ENCODE assay signal across 8 cellular contexts in the genomic region with DNA sequence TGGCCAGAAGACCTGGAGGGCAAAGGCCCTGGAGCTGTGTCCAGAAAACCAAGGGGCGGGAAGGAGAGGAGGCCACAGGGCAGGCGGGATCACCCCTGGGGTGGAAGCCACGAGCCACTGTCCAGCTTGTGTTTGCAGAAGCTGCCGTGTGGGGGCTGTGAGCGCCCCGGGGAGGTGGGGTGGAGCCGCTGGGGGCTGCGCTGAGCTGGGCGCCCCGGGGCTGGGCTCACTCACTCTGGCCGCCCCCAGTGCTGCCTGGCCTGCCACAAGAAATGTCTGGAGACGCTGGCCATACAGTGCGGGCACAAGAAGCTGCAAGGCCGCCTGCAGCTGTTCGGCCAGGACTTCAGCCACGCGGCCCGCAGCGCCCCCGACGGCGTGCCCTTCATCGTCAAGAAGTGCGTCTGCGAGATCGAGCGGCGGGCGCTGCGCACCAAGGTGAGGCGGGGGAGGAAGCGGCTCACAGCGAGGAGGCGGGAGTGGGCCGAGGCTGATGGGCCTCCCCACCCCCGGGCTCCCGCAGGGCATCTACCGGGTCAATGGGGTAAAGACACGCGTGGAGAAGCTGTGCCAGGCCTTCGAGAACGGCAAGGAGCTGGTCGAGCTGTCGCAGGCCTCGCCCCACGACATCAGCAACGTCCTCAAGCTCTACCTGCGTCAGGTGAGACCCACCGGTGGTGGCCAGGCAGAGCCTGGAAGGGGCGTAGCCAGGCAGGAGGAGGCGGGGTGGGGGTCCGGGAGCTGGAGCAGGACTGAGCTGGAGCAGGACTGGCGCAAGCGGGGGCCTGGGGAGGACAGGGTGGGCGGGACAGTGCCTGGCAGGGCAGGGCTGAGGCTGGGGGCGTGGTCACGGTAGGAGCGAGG. TPM values are rescaled to one million over a fixed set of nuclear protein-coding genes. Genes with fewer than 3 reads are reported as not detected.
DNase-seq lines count a peak whose midpoint lies in the region; ATAC-seq, FAIRE-seq and TF ChIP-seq lines count a peak whose summit lies in the region.
"Had no signal": no experiment of that assay in that cellular context is flagged by ENCODE, and none has a peak within 500 bp of the region (broad histone marks: within the 10 kb centered on the region; RNA-seq: fewer than 3 reads in every experiment).

No MANE protein-coding gene starts in this region.

- no peak for TF ChIP-seq RAD21 in A549 (conservative IDR thresholded peaks at IDR 0.05 in 1 of 2, IDR thresholded peaks at IDR 0.05 in 1 of 2)

- TF ChIP-seq CTCF in A549 (IDR thresholded peaks at IDR 0.05) (no peak), LNCaP clone FGC (IDR thresholded peaks at IDR 0.05; ENCODE audit: control insufficient read depth, extremely low read depth, insufficient read depth) (no peak)

- no peak for FAIRE-seq in A549 (lab: Jason Lieb, UNC)

- H3K4me3 ChIP-seq in A549 (no peak overlapping the region; the same call in 2 of the 3 replicates), LNCaP clone FGC (ENCODE audit: low read depth, low read length) (peak overlapping the region; percentile 42), iPS-20b (ENCODE audit: low read length) (peak overlapping the region; percentile 35)
- H3K4me3 ChIP-seq: thoracic aorta had no signal

- peak overlapping the region in 1 of 2 experiments; percentile 81; a peak in 3 of 6 replicates for H3K27ac ChIP-seq in A549
- H3K27ac ChIP-seq in iPS-20b (ENCODE audit: low read length): no peak overlapping the region
- H3K27ac ChIP-seq: thoracic aorta had no signal

- no peaks in the 10 kb centered on the region for H3K27me3 ChIP-seq in iPS-20b (ENCODE audit: insufficient read depth, low read length)

- H3K9me3 ChIP-seq in A549: no peaks in the 10 kb centered on the region
- H3K9me3 ChIP-seq in iPS-20b (ENCODE audit: insufficient read depth, low read depth, low read length): no peaks in the 10 kb centered on the region
- H3K9me3 ChIP-seq: thoracic aorta had no signal

- no peak overlapping the region for H3K9ac ChIP-seq in iPS-20b (ENCODE audit: low read depth, low read length)

- 86% methylated on average over 17 of the region's 58 CpGs for WGBS in A549 (ENCODE audit: missing lambda C conversion rate)

- ATAC-seq in A549: no peak; a peak in 1 of 6 replicates

- no peak for TF ChIP-seq EP300 in A549 (IDR thresholded peaks at IDR 0.05)

- H3K4me1 ChIP-seq in A549: peaks cover 6% of the 10 kb centered on the region; the same call in 1 of the 3 replicates
- no peaks in the 10 kb centered on the region for H3K4me1 ChIP-seq in iPS-20b (ENCODE audit: insufficient read depth, low read length)

- CTCF ChIA-PET in A549 (lab: Yijun Ruan, JAX): interaction anchor here (0.6 to 1.7 kb wide), 2 partner anchors 12 to 17 kb away, joined by 3 to 5 read pairs; no protein-coding TSS in a partner anchor

- H3K4me2 ChIP-seq in A549: peak overlapping the region; percentile 63

- peaks cover 37% of the 10 kb centered on the region for H3K36me3 ChIP-seq in iPS-20b (ENCODE audit: insufficient read depth, low read depth, low read length)
- H3K36me3 ChIP-seq: thoracic aorta had no signal

- no peak for TF ChIP-seq POLR2A in A549 (IDR thresholded peaks at IDR 0.05; ENCODE audit: low read length)

- DNase-seq in A549 (ENCODE audit: low read depth in 1 of 2, low spot score in 1 of 2) (no peak), LNCaP clone FGC (ENCODE audit: low read depth) (no peak), UCSD-AML1 (lab: John Stamatoyannopoulos, UW; ENCODE audit: unreplicated experiment) (no peak), Kasumi-1 (lab: John Stamatoyannopoulos, UW) (no peak)
- DNase-seq in effector CD8-positive, alpha-beta T cell (lab: John Stamatoyannopoulos, UW): no peak
- DNase-seq: posterior cingulate gyrus had no signal

- POLR2A ChIA-PET in A549 (lab: Yijun Ruan, JAX): interaction anchor here (1.0 kb wide), 1 partner anchor 23 kb away, joined by 4 read pairs; a partner anchor contains a TSS

TF ChIP-seq in A549, 52 proteins besides CTCF, POLR2A, EP300 and RAD21:
- TF ChIP-seq CEBPB (IDR thresholded peaks at IDR 0.05): no peak
- TF ChIP-seq, protein P1, sequence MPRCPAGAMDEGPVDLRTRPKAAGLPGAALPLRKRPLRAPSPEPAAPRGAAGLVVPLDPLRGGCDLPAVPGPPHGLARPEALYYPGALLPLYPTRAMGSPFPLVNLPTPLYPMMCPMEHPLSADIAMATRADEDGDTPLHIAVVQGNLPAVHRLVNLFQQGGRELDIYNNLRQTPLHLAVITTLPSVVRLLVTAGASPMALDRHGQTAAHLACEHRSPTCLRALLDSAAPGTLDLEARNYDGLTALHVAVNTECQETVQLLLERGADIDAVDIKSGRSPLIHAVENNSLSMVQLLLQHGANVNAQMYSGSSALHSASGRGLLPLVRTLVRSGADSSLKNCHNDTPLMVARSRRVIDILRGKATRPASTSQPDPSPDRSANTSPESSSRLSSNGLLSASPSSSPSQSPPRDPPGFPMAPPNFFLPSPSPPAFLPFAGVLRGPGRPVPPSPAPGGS (IDR thresholded peaks at IDR 0.05): no peak
- TF ChIP-seq, protein P2, sequence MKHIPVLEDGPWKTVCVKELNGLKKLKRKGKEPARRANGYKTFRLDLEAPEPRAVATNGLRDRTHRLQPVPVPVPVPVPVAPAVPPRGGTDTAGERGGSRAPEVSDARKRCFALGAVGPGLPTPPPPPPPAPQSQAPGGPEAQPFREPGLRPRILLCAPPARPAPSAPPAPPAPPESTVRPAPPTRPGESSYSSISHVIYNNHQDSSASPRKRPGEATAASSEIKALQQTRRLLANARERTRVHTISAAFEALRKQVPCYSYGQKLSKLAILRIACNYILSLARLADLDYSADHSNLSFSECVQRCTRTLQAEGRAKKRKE (CRISPR knock-in tag; IDR thresholded peaks at IDR 0.05; ENCODE audit: low read depth): no peak
- TF ChIP-seq NPAS2 (CRISPR knock-in tag; IDR thresholded peaks at IDR 0.05; ENCODE audit: borderline replicate concordance): no peak
- TF ChIP-seq HOXB13 (CRISPR knock-in tag; IDR thresholded peaks at IDR 0.05; ENCODE audit: low read depth): no peak
- no peak for TF ChIP-seq HEYL (CRISPR knock-in tag; IDR thresholded peaks at IDR 0.05)
- TF ChIP-seq ZC3H11A (IDR thresholded peaks at IDR 0.05): no peak
- no peak for TF ChIP-seq TFCP2L1 (CRISPR knock-in tag; IDR thresholded peaks at IDR 0.05)
- no peak for TF ChIP-seq CBX8 (IDR thresholded peaks at IDR 0.05)

RNA-seq across cellular contexts. Expression of a gene that starts 13.6 kb away (rescaled TPM):
- 81.0 and 99.6 TPM in 2 replicates for polyA plus RNA-seq in A549 (2011; rRNA removed)
- polyA plus RNA-seq in A549 (2012; cell fraction: cytosol; rRNA removed): 346 and 402 TPM in 2 replicates
- polyA plus RNA-seq in A549 (2012; cell fraction: nucleus; rRNA removed): 288 and 337 TPM in 2 replicates
- polyA plus RNA-seq in A549 (2017; fragmentation: RNase III; extraction: RNeasy Plus Mini Kit Qiagen cat#74134 plus additional on column Dnase treatment): 170 to 181 TPM (median 172 TPM) in 3 replicates
- 102 and 159 TPM in 2 replicates for polyA minus RNA-seq in A549 (2011; rRNA and poly(A)+ RNA removed)

RNA-seq across cellular contexts. Expression of a gene that starts 14.6 kb away (rescaled TPM):
- polyA plus RNA-seq in A549 (2011; rRNA removed) (0.48 and 1.2 TPM in 2 replicates), A549 (2017; fragmentation: RNase III; extraction: RNeasy Plus Mini Kit Qiagen cat#74134 plus additional on column Dnase treatment) (1.5 to 1.9 TPM (median 1.8 TPM) in 3 replicates)
- polyA plus RNA-seq in A549 (2012; cell fraction: cytosol; rRNA removed): 2.1 and 2.6 TPM in 2 replicates
- 7.8 and 8.6 TPM in 2 replicates for polyA plus RNA-seq in A549 (2012; cell fraction: nucleus; rRNA removed)
- polyA minus RNA-seq in A549 (2011; rRNA and poly(A)+ RNA removed): 0.58 and 0.88 TPM in 2 replicates

RNA-seq across cellular contexts. Expression of a gene that starts 22.3 kb away (rescaled TPM):
- polyA plus RNA-seq in A549 (2011; rRNA removed): 223 and 248 TPM in 2 replicates
- 768 and 819 TPM in 2 replicates for polyA plus RNA-seq in A549 (2012; cell fraction: cytosol; rRNA removed)
- polyA plus RNA-seq in A549 (2012; cell fraction: nucleus; rRNA removed): 378 and 395 TPM in 2 replicates
- 370 to 402 TPM (median 394 TPM) in 3 replicates for polyA plus RNA-seq in A549 (2017; fragmentation: RNase III; extraction: RNeasy Plus Mini Kit Qiagen cat#74134 plus additional on column Dnase treatment)
- polyA minus RNA-seq in A549 (2011; rRNA and poly(A)+ RNA removed): 180 and 195 TPM in 2 replicates

RNA-seq across cellular contexts. Expression of a gene that starts 41.6 kb away (rescaled TPM):
- 5.0 and 6.6 TPM in 2 replicates for polyA plus RNA-seq in A549 (2011; rRNA removed)
- polyA plus RNA-seq in A549 (2012; cell fraction: cytosol; rRNA removed): 7.9 and 9.1 TPM in 2 replicates
- 53.4 and 59.9 TPM in 2 replicates for polyA plus RNA-seq in A549 (2012; cell fraction: nucleus; rRNA removed)
- polyA plus RNA-seq in A549 (2017; fragmentation: RNase III; extraction: RNeasy Plus Mini Kit Qiagen cat#74134 plus additional on column Dnase treatment): 8.8 to 13.5 TPM (median 12.6 TPM) in 3 replicates
- 9.6 and 10.5 TPM in 2 replicates for polyA minus RNA-seq in A549 (2011; rRNA and poly(A)+ RNA removed)

RNA-seq across cellular contexts. Expression of a gene that starts 55.1 kb away (rescaled TPM):
- polyA plus RNA-seq in A549 (2011; rRNA removed) (31.7 and 32.2 TPM in 2 replicates), A549 (2017; fragmentation: RNase III; extraction: RNeasy Plus Mini Kit Qiagen cat#74134 plus additional on column Dnase treatment) (99.3 to 115 TPM (median 101 TPM) in 3 replicates)
- 102 and 104 TPM in 2 replicates for polyA plus RNA-seq in A549 (2012; cell fraction: cytosol; rRNA removed)
- 111 TPM in 2 replicates for polyA plus RNA-seq in A549 (2012; cell fraction: nucleus; rRNA removed)
- 94.3 and 125 TPM in 2 replicates for polyA minus RNA-seq in A549 (2011; rRNA and poly(A)+ RNA removed)
